Comparison of ENCODE assay signal across 20 cellular contexts in genomic region chr3:52561028-52561749, GRCh38. TPM values are rescaled to one million over a fixed set of nuclear protein-coding genes. Genes with fewer than 3 reads are reported as not detected.
DNase-seq lines count a peak whose midpoint lies in the region; FAIRE-seq and TF ChIP-seq lines count a peak whose summit lies in the region.
"Had no signal": no experiment of that assay in that cellular context is flagged by ENCODE, and none has a peak within 500 bp of the region (broad histone marks: within the 10 kb centered on the region; RNA-seq: fewer than 3 reads in every experiment).

No MANE protein-coding gene starts in this region.

- no CpG with 5 or more reads among the region's 4 CpGs for WGBS in trophoblast cell (ENCODE audit: extremely low coverage, insufficient coverage, insufficient read length)

- no peak overlapping the region for H3K4me2 ChIP-seq in trophoblast cell (ENCODE audit: low read length)
- H3K4me2 ChIP-seq: BLaER1 treated with 17β-estradiol and CSF1 and Interleukin-3, amounts not matched to agents 10 nM and 100 nM; GM23338 had no signal

- H3K4me3 ChIP-seq in trophoblast cell (ENCODE audit: low read depth, low read length) (no peak overlapping the region), HAP-1 (no peak overlapping the region)
- H3K4me3 ChIP-seq: BLaER1 treated with 17β-estradiol and CSF1 and Interleukin-3, amounts not matched to agents 10 nM and 100 nM; GM23338 had no signal

- H2BK5ac ChIP-seq in trophoblast cell (ENCODE audit: low read depth, low read length, poor library complexity), result peak overlapping the region; percentile 9

- no peak overlapping the region for H3K23ac ChIP-seq in trophoblast cell (ENCODE audit: low read length)

- no peak for TF ChIP-seq POLR2A in GM12892 (IDR thresholded peaks at IDR 0.05; ENCODE audit: low read depth, low read length)

- peaks cover 14 to 28% of the 10 kb centered on the region in 2 experiments for H3K36me3 ChIP-seq in trophoblast cell (ENCODE audit: control insufficient read depth in 1 of 2, insufficient read depth in 2 of 2, low read length in 2 of 2)
- H3K36me3 ChIP-seq in HAP-1 (replicated peaks), result peaks cover 35% of the 10 kb centered on the region

- no peak overlapping the region for H3K9ac ChIP-seq in trophoblast cell (ENCODE audit: low read length)
- H3K9ac ChIP-seq: BLaER1 treated with 17β-estradiol and CSF1 and Interleukin-3, amounts not matched to agents 10 nM and 100 nM had no signal

- H3K9me3 ChIP-seq in trophoblast cell (ENCODE audit: insufficient read depth, low read depth, low read length) (no peaks in the 10 kb centered on the region), HAP-1 (no peaks in the 10 kb centered on the region)
- H3K9me3 ChIP-seq: BLaER1 treated with 17β-estradiol and CSF1 and Interleukin-3, amounts not matched to agents 10 nM and 100 nM; Caco-2 had no signal

- H2AFZ ChIP-seq in trophoblast cell (ENCODE audit: insufficient read depth, low read length, poor library complexity), result no peak overlapping the region
- H2AFZ ChIP-seq: GM23338 had no signal

- no peak overlapping the region for H3K4ac ChIP-seq in trophoblast cell (ENCODE audit: low read depth, low read length)

- no peak overlapping the region for H3K14ac ChIP-seq in trophoblast cell (ENCODE audit: low read length)

- peak overlapping the region; percentile 38 for H4K8ac ChIP-seq in trophoblast cell (ENCODE audit: low read depth, low read length)

- no peak overlapping the region for H3K18ac ChIP-seq in trophoblast cell (ENCODE audit: low read length)

- no peak overlapping the region for H2AK5ac ChIP-seq in trophoblast cell (ENCODE audit: low read length)

- H2BK120ac ChIP-seq in trophoblast cell (ENCODE audit: insufficient read depth, low read length, poor library complexity), result no peak overlapping the region

- H3K27ac ChIP-seq in trophoblast cell (ENCODE audit: low read depth, low read length), result no peak overlapping the region
- H3K27ac ChIP-seq: BLaER1 treated with 17β-estradiol and CSF1 and Interleukin-3, amounts not matched to agents 10 nM and 100 nM had no signal

- H4K12ac ChIP-seq in trophoblast cell (ENCODE audit: low read depth, low read length), result no peak overlapping the region

- peaks cover 5% of the 10 kb centered on the region for H3K79me1 ChIP-seq in trophoblast cell (ENCODE audit: low read length)

- peak; percentile 24 for FAIRE-seq in GM12892 (lab: Jason Lieb, UNC)

- peaks cover 0 to 8% of the 10 kb centered on the region in 2 experiments for H3K4me1 ChIP-seq in trophoblast cell (ENCODE audit: control insufficient read depth in 1 of 2, insufficient read depth in 2 of 2, low read length in 2 of 2)
- H3K4me1 ChIP-seq in HAP-1, result peaks cover 11% of the 10 kb centered on the region
- H3K4me1 ChIP-seq: BLaER1 treated with 17β-estradiol and CSF1 and Interleukin-3, amounts not matched to agents 10 nM and 100 nM; Caco-2 had no signal

- H3K79me2 ChIP-seq in trophoblast cell (ENCODE audit: control insufficient read depth, insufficient read depth, low read length, poor library complexity), result no peaks in the 10 kb centered on the region

- DNase-seq in EL (peak; percentile 16), GM12892 (ENCODE audit: insufficient read length) (no peak), astrocyte of the hippocampus (ENCODE audit: low read depth, low spot score) (peak; percentile 79), trophoblast cell (peak in 1 of 2 donors; percentile 8), NCI-H1105 (lab: John Stamatoyannopoulos, UW) (no peak), HAP-1 (ENCODE audit: low spot score in 2 of 2) (no peak), hepatic stellate cell (ENCODE audit: low spot score) (no peak)
- DNase-seq: Caco-2; CD4-positive, alpha-beta memory T cell; DMS 273 treated with DMSO at 0.1 percent for 48 hours; DMS79 treated with DMSO at 0.1 percent for 48 hours; NCI-H1417; NCI-H1694 treated with DMSO at 0.1 percent for 48 hours; NCI-H2081 treated with DMSO at 0.1 percent for 48 hours; NCI-H2171 treated with DMSO at 0.1 percent for 48 hours; NCI-H524 treated with DMSO at 0.1 percent for 48 hours; NCI-H82; SHP77 had no signal

- H3K27me3 ChIP-seq in trophoblast cell (ENCODE audit: insufficient read depth, low read length), result no peaks in the 10 kb centered on the region
- H3K27me3 ChIP-seq in HAP-1 (ENCODE audit: low read depth), result no peaks in the 10 kb centered on the region
- H3K27me3 ChIP-seq: BLaER1 treated with 17β-estradiol and CSF1 and Interleukin-3, amounts not matched to agents 10 nM and 100 nM had no signal

- H4K91ac ChIP-seq in trophoblast cell (ENCODE audit: low read depth, low read length), result no peak overlapping the region

- H2BK12ac ChIP-seq in trophoblast cell (ENCODE audit: low read length), result peak overlapping the region; percentile 49

- in situ Hi-C loops in HAP-1 (cut with MboI; ENCODE audit: low sequenced_read_pairs), result no loop called here

RNA-seq across cellular contexts. Expression of gene UQCC5, which starts 24.8 kb away (rescaled TPM):
- 10.9 TPM for polyA plus RNA-seq in GM12892 (2012; ENCODE audit: missing spikeins)
- polyA plus RNA-seq in trophoblast cell (2013), result 68.9 TPM in 2 replicates

RNA-seq across cellular contexts. Expression of gene NT5DC2, which starts 27.5 kb away (rescaled TPM):
- polyA plus RNA-seq in GM12892 (2012; ENCODE audit: missing spikeins), result 54.2 TPM
- polyA plus RNA-seq in trophoblast cell (2013), result 247 and 254 TPM in 2 replicates

Comparison
In these comparisons a context has a peak if more than half of its experiments do, and no peak if none do; other contexts are left out.
1. DNase-seq: peak in EL (single experiment) and astrocyte of the hippocampus (single experiment); none in GM12892 (single experiment), NCI-H1105 (single experiment), HAP-1 (0 of 2) and hepatic stellate cell (single experiment).